11 cellular contexts compared by ENCODE assay signal in the genomic region with DNA sequence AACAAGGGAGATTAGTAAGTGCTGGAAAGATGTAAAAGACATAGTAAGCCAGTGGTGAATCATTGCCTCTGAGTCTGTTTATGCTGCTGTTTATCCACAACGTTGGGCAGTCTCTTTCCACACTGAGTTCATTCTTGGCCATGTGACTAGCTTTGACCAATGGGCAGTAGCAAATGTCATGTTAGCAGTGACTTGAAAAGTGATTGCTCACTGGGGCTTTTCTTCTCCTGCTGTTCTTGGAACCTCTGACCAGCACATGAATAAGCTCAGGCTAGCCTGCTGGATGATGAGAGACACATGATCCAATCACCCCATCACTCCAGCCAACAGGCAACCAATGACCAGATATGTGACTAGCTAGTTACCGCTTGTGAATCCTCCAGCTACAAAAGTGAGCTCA.
DNase-seq lines count a peak whose midpoint lies in the region; ATAC-seq and TF ChIP-seq lines count a peak whose summit lies in the region.
"Had no signal": no experiment of that assay in that cellular context is flagged by ENCODE, and none has a peak within 500 bp of the region (broad histone marks: within the 10 kb centered on the region; RNA-seq: fewer than 3 reads in every experiment).

No MANE protein-coding gene starts in this region.

- H4K12ac ChIP-seq in trophoblast cell (ENCODE audit: low read depth, low read length) = no peak overlapping the region

- no peak overlapping the region for H2BK5ac ChIP-seq in trophoblast cell (ENCODE audit: low read depth, low read length, poor library complexity)

- H3F3A ChIP-seq in PC-3 (ENCODE audit: low read length, unreplicated experiment) = no peaks in the 10 kb centered on the region

- H3K18ac ChIP-seq in trophoblast cell (ENCODE audit: low read length) = no peak overlapping the region

- H3K27me3 ChIP-seq in PC-3 (ENCODE audit: low read length) = no peaks in the 10 kb centered on the region
- no peaks in the 10 kb centered on the region for H3K27me3 ChIP-seq in trophoblast cell (ENCODE audit: insufficient read depth, low read length)

- H3K4me1 Mint-ChIP-seq in activated CD8-positive, alpha-beta memory T cell treated with anti-CD3 and anti-CD28 coated beads, Interleukin-2, amount 10 ng/mL, durations not matched to agents 7 days and 5 days = no peaks in the 10 kb centered on the region

- no peak overlapping the region for H3K4me3 Mint-ChIP-seq in activated CD8-positive, alpha-beta memory T cell treated with anti-CD3 and anti-CD28 coated beads, Interleukin-2, amount 10 ng/mL, durations not matched to agents 7 days and 5 days

- no peak overlapping the region for H2BK12ac ChIP-seq in trophoblast cell (ENCODE audit: low read length)

- H2AK5ac ChIP-seq in trophoblast cell (ENCODE audit: low read length) = no peak overlapping the region

- TF ChIP-seq CTCF in PC-3 (conservative IDR thresholded peaks at IDR 0.05; ENCODE audit: low read depth, low read length) = no peak

- H3K4ac ChIP-seq in trophoblast cell (ENCODE audit: low read depth, low read length) = no peak overlapping the region

- no peaks in the 10 kb centered on the region for H3K27me3 Mint-ChIP-seq in activated CD8-positive, alpha-beta memory T cell treated with anti-CD3 and anti-CD28 coated beads, Interleukin-2, amount 10 ng/mL, durations not matched to agents 7 days and 5 days

- no peaks in the 10 kb centered on the region for H4K20me1 ChIP-seq in PC-3 (ENCODE audit: low read length)

- H3K23ac ChIP-seq in trophoblast cell (ENCODE audit: low read length) = no peak overlapping the region

- no TSS peak for BruUV-seq in PC-3 (replicated peaks; lab: Mats Ljungman, UMichigan)

- H3K9ac ChIP-seq in PC-3 (ENCODE audit: low read length) = no peak overlapping the region
- no peak overlapping the region for H3K9ac ChIP-seq in trophoblast cell (ENCODE audit: low read length)

- no peak overlapping the region for H4K91ac ChIP-seq in trophoblast cell (ENCODE audit: low read depth, low read length)

- H2AFZ ChIP-seq in PC-3 (ENCODE audit: low read length) (no peak overlapping the region), trophoblast cell (ENCODE audit: insufficient read depth, low read length, poor library complexity) (no peak overlapping the region)

- H3K9me2 ChIP-seq in PC-3 (replicated peaks; ENCODE audit: low read length) = no peaks in the 10 kb centered on the region

- H3K4me1 ChIP-seq in PC-3 (ENCODE audit: insufficient read depth, low read length) = peaks cover 15% of the 10 kb centered on the region; the same call in 1 of the 2 replicates
- no peaks in the 10 kb centered on the region for H3K4me1 ChIP-seq in trophoblast cell (ENCODE audit: control insufficient read depth in 1 of 2, insufficient read depth in 2 of 2, low read length in 2 of 2)

- CTCF ChIA-PET in PC-3 (lab: Charles Lee) = interaction anchor here (0.5 kb wide), 1 partner anchor 1196 kb away, joined by 3 read pairs; no protein-coding TSS in a partner anchor
- CTCF ChIA-PET in activated CD8-positive, alpha-beta memory T cell treated with anti-CD3 and anti-CD28 coated beads, Interleukin-2, amount 10 ng/mL, durations not matched to agents 7 days and 5 days (lab: Charles Lee) = no interaction called here

- intact Hi-C loops in PC-3 (cut with micrococcal nuclease) = no loop called here

- DNase-seq in GM04504 (ENCODE audit: low read depth) = peak; percentile 53
- DNase-seq in PC-3 = peak; percentile 82
- peak; percentile 98 for DNase-seq in epithelial cell of prostate (ENCODE audit: low read depth, low spot score)
- peak; percentile 16 to 27 for DNase-seq in trophoblast cell
- no peak for DNase-seq in activated naive CD4-positive, alpha-beta T cell treated with anti-CD3 and anti-CD28 coated beads, Interleukin-2, amount 50 U/mL, for 16 hours
- DNase-seq in D341Med (ENCODE audit: low spot score) = no peak
- DNase-seq in activated CD8-positive, alpha-beta memory T cell treated with anti-CD3 and anti-CD28 coated beads, Interleukin-2, amount 10 ng/mL, durations not matched to agents 7 days and 5 days = no peak
- DNase-seq: cortex of kidney, hypothalamus, NCI-H1417 treated with DMSO at 0.1 percent for 48 hours had no signal

- H2BK120ac ChIP-seq in trophoblast cell (ENCODE audit: insufficient read depth, low read length, poor library complexity) = no peak overlapping the region

- H3K36me3 Mint-ChIP-seq in activated CD8-positive, alpha-beta memory T cell treated with anti-CD3 and anti-CD28 coated beads, Interleukin-2, amount 10 ng/mL, durations not matched to agents 7 days and 5 days = no peaks in the 10 kb centered on the region

- ATAC-seq in PC-3 (peak; percentile 94), GM19035 (IDR thresholded peaks at IDR 0.05; ENCODE audit: unreplicated experiment) (no peak)
- ATAC-seq in activated CD8-positive, alpha-beta memory T cell treated with anti-CD3 and anti-CD28 coated beads, Interleukin-2, amount 10 ng/mL, durations not matched to agents 7 days and 5 days = no peak

- H3K27ac ChIP-seq in PC-3 (ENCODE audit: low read length) = peak overlapping the region; percentile 74
- H3K27ac ChIP-seq in epithelial cell of prostate = peak overlapping the region; percentile 79
- no peak overlapping the region for H3K27ac ChIP-seq in trophoblast cell (ENCODE audit: low read depth, low read length)

- H3K9me3 ChIP-seq in PC-3 (ENCODE audit: low read length) (no peaks in the 10 kb centered on the region), trophoblast cell (ENCODE audit: insufficient read depth, low read depth, low read length) (no peaks in the 10 kb centered on the region)

- H3K36me3 ChIP-seq in PC-3 (ENCODE audit: low read depth, low read length) (no peaks in the 10 kb centered on the region), trophoblast cell (ENCODE audit: control insufficient read depth in 1 of 2, insufficient read depth in 2 of 2, low read length in 2 of 2) (no peaks in the 10 kb centered on the region)

- no peak overlapping the region for H3K4me3 ChIP-seq in PC-3 (ENCODE audit: low read length)
- no peak overlapping the region for H3K4me3 ChIP-seq in trophoblast cell (ENCODE audit: low read depth, low read length)

- H3K4me2 ChIP-seq in PC-3 (ENCODE audit: low read length) (no peak overlapping the region), trophoblast cell (ENCODE audit: low read length) (no peak overlapping the region)

- H3K79me1 ChIP-seq in trophoblast cell (ENCODE audit: low read length) = no peaks in the 10 kb centered on the region

- WGBS in trophoblast cell (ENCODE audit: extremely low coverage, insufficient coverage, insufficient read length) = no CpG with 5 or more reads among the region's 2 CpGs

- H3K14ac ChIP-seq in trophoblast cell (ENCODE audit: low read length) = no peak overlapping the region

- H3K79me2 ChIP-seq in PC-3 (ENCODE audit: low read length) = no peaks in the 10 kb centered on the region
- H3K79me2 ChIP-seq in trophoblast cell (ENCODE audit: control insufficient read depth, insufficient read depth, low read length, poor library complexity) = no peaks in the 10 kb centered on the region

- no peak overlapping the region for H3K27ac Mint-ChIP-seq in activated CD8-positive, alpha-beta memory T cell treated with anti-CD3 and anti-CD28 coated beads, Interleukin-2, amount 10 ng/mL, durations not matched to agents 7 days and 5 days

- no peak overlapping the region for H4K8ac ChIP-seq in trophoblast cell (ENCODE audit: low read depth, low read length)

- POLR2A ChIA-PET in PC-3 (lab: Charles Lee; ENCODE audit: unreplicated experiment) = interaction anchor here (0.5 kb wide), 1 partner anchor 56 kb away, joined by 5 read pairs; no protein-coding TSS in a partner anchor

- H3K9me3 Mint-ChIP-seq in activated CD8-positive, alpha-beta memory T cell treated with anti-CD3 and anti-CD28 coated beads, Interleukin-2, amount 10 ng/mL, durations not matched to agents 7 days and 5 days (ENCODE audit: low read depth) = no peaks in the 10 kb centered on the region

Comparison
In these comparisons a context has a peak if more than half of its experiments do, and no peak if none do; other contexts are left out.
1. DNase-seq: peak in GM04504 (single experiment), PC-3 (single experiment), epithelial cell of prostate (single experiment) and trophoblast cell (2 of 2); none in activated naive CD4-positive, alpha-beta T cell treated with anti-CD3 and anti-CD28 coated beads, Interleukin-2, amount 50 U/mL, for 16 hours (single experiment), D341Med (single experiment) and activated CD8-positive, alpha-beta memory T cell treated with anti-CD3 and anti-CD28 coated beads, Interleukin-2, amount 10 ng/mL, durations not matched to agents 7 days and 5 days (single experiment).